Comparison of ENCODE assay signal across 10 cellular contexts in genomic region chr2:3659447-3660432, GRCh38. TPM values are rescaled to one million over a fixed set of nuclear protein-coding genes. Genes with fewer than 3 reads are reported as not detected.
DNase-seq lines count a peak whose midpoint lies in the region; ATAC-seq and TF ChIP-seq lines count a peak whose summit lies in the region.
"Had no signal": no experiment of that assay in that cellular context is flagged by ENCODE, and none has a peak within 500 bp of the region (broad histone marks: within the 10 kb centered on the region; RNA-seq: fewer than 3 reads in every experiment).

No MANE protein-coding gene starts in this region.

- H3K9me3 ChIP-seq in thyroid gland = no peaks in the 10 kb centered on the region

- TF ChIP-seq CTCF in thyroid gland (IDR thresholded peaks at IDR 0.05) = no peak

- intact Hi-C loops in thyroid gland (cut with DNase I) = loop anchor here (10.0 kb wide), 1 partner anchor 105 kb away; the partner anchor contains the start of gene RNASEH1

- ATAC-seq in activated CD8-positive, alpha-beta memory T cell treated with anti-CD3 and anti-CD28 coated beads, Interleukin-2, amount 10 ng/mL, durations not matched to agents 7 days and 5 days = no peak
- ATAC-seq in HG03520 (IDR thresholded peaks at IDR 0.05; ENCODE audit: unreplicated experiment) (no peak), GM18907 (IDR thresholded peaks at IDR 0.05; ENCODE audit: unreplicated experiment) (no peak)
- ATAC-seq: Panc1 had no signal

- TF ChIP-seq POLR2A in thyroid gland (IDR thresholded peaks at IDR 0.05) = no peak

- peak overlapping the region; percentile 42 for H3K27ac Mint-ChIP-seq in activated CD8-positive, alpha-beta memory T cell treated with anti-CD3 and anti-CD28 coated beads, Interleukin-2, amount 10 ng/mL, durations not matched to agents 7 days and 5 days

- no peaks in the 10 kb centered on the region for H3K9me3 Mint-ChIP-seq in activated CD8-positive, alpha-beta memory T cell treated with anti-CD3 and anti-CD28 coated beads, Interleukin-2, amount 10 ng/mL, durations not matched to agents 7 days and 5 days (ENCODE audit: low read depth)
- H3K9me3 Mint-ChIP-seq: CD4-positive, CD25-positive, alpha-beta regulatory T cell had no signal

- CTCF ChIA-PET in activated CD8-positive, alpha-beta memory T cell treated with anti-CD3 and anti-CD28 coated beads, Interleukin-2, amount 10 ng/mL, durations not matched to agents 7 days and 5 days (lab: Charles Lee) = no interaction called here

- H3K36me3 ChIP-seq in thyroid gland = no peaks in the 10 kb centered on the region

- H3K27me3 ChIP-seq in thyroid gland = no peaks in the 10 kb centered on the region

- H3K4me1 ChIP-seq in thyroid gland = peaks cover 0 to 7% of the 10 kb centered on the region in 2 donors

- H3K4me1 Mint-ChIP-seq in activated CD8-positive, alpha-beta memory T cell treated with anti-CD3 and anti-CD28 coated beads, Interleukin-2, amount 10 ng/mL, durations not matched to agents 7 days and 5 days = peaks cover 17% of the 10 kb centered on the region

- H3K27me3 Mint-ChIP-seq in activated CD8-positive, alpha-beta memory T cell treated with anti-CD3 and anti-CD28 coated beads, Interleukin-2, amount 10 ng/mL, durations not matched to agents 7 days and 5 days = no peaks in the 10 kb centered on the region
- H3K27me3 Mint-ChIP-seq: CD4-positive, CD25-positive, alpha-beta regulatory T cell had no signal

- peak overlapping the region in 1 of 3 donors; percentile 28 for H3K27ac ChIP-seq in thyroid gland

- no peaks in the 10 kb centered on the region for H3K36me3 Mint-ChIP-seq in activated CD8-positive, alpha-beta memory T cell treated with anti-CD3 and anti-CD28 coated beads, Interleukin-2, amount 10 ng/mL, durations not matched to agents 7 days and 5 days
- H3K36me3 Mint-ChIP-seq: CD4-positive, CD25-positive, alpha-beta regulatory T cell had no signal

- no peak for DNase-seq in activated CD8-positive, alpha-beta memory T cell treated with anti-CD3 and anti-CD28 coated beads, Interleukin-2, amount 10 ng/mL, durations not matched to agents 7 days and 5 days
- DNase-seq in activated CD8-positive, alpha-beta memory T cell treated with anti-CD3 and anti-CD28 coated beads, Interleukin-2, amount 50 U/mL, for 4 hours = no peak
- DNase-seq in UCSD-AML1 (lab: John Stamatoyannopoulos, UW; ENCODE audit: unreplicated experiment) (peak; percentile 46), islet precursor cell (peak; percentile 73), thyroid gland (peak; percentile 38 to 43), NCI-H2196 treated with DMSO at 0.1 percent for 48 hours (lab: John Stamatoyannopoulos, UW; ENCODE audit: unreplicated experiment) (no peak)
- DNase-seq: CD4-positive, CD25-positive, alpha-beta regulatory T cell had no signal

- no peak overlapping the region for H3K4me3 ChIP-seq in thyroid gland (replicated peaks in 1 of 3)

- WGBS in thyroid gland, 2 donors = 72 to 75% methylated on average over 22 to 26 of the region's 26 CpGs

- H3K4me3 Mint-ChIP-seq in activated CD8-positive, alpha-beta memory T cell treated with anti-CD3 and anti-CD28 coated beads, Interleukin-2, amount 10 ng/mL, durations not matched to agents 7 days and 5 days = no peak overlapping the region

RNA-seq across cellular contexts. Expression of gene ALLC, which starts 1.7 kb away (rescaled TPM):
- total RNA-seq in activated CD8-positive, alpha-beta memory T cell treated with anti-CD3 and anti-CD28 coated beads, Interleukin-2, amount 10 ng/mL, durations not matched to agents 7 days and 5 days = not detected
- not detected for total RNA-seq in thyroid gland
- total RNA-seq: CD4-positive, CD25-positive, alpha-beta regulatory T cell had no signal

RNA-seq across cellular contexts. Expression of gene DCDC2C, which starts 43.6 kb away (rescaled TPM):
- total RNA-seq in activated CD8-positive, alpha-beta memory T cell treated with anti-CD3 and anti-CD28 coated beads, Interleukin-2, amount 10 ng/mL, durations not matched to agents 7 days and 5 days = not detected
- total RNA-seq in thyroid gland = 1 to 10 TPM in 1 of 4 donors, under 1 TPM in 3; 0.40 to 1.5 (median 0.68) TPM
- total RNA-seq: CD4-positive, CD25-positive, alpha-beta regulatory T cell had no signal

Comparison
In these comparisons a context has a peak if more than half of its experiments do, and no peak if none do; other contexts are left out.
1. DNase-seq: peak in UCSD-AML1 (single experiment), islet precursor cell (single experiment) and thyroid gland (2 of 2); none in activated CD8-positive, alpha-beta memory T cell treated with anti-CD3 and anti-CD28 coated beads, Interleukin-2, amount 10 ng/mL, durations not matched to agents 7 days and 5 days (single experiment), activated CD8-positive, alpha-beta memory T cell treated with anti-CD3 and anti-CD28 coated beads, Interleukin-2, amount 50 U/mL, for 4 hours (single experiment) and NCI-H2196 treated with DMSO at 0.1 percent for 48 hours (single experiment).